In genomic region chr19:42465827-42466280, GRCh38 we compare ENCODE assay signal across 9 cellular contexts. TPM values are rescaled to one million over a fixed set of nuclear protein-coding genes. Genes with fewer than 3 reads are reported as not detected.
DNase-seq lines count a peak whose midpoint lies in the region; ATAC-seq and TF ChIP-seq lines count a peak whose summit lies in the region.
"Had no signal": no experiment of that assay in that cellular context is flagged by ENCODE, and none has a peak within 500 bp of the region (broad histone marks: within the 10 kb centered on the region; RNA-seq: fewer than 3 reads in every experiment).

No MANE protein-coding gene starts in this region.

- 72 to 75% methylated on average over 5 of the region's 5 CpGs for WGBS in heart right ventricle, 2 donors
- WGBS in transverse colon (ENCODE audit: low coverage in 1 of 2), 2 donors, result 70 to 81% methylated on average over 2 to 5 of the region's 5 CpGs

- intact Hi-C loops in heart right ventricle (cut with DNase I) (no loop called here), Right ventricle myocardium inferior (cut with DNase I) (loop anchor here (5.0 kb wide), 1 partner anchor 61 kb away; the partner anchor contains the start of gene CEACAM1), transverse colon (cut with DNase I; ENCODE audit: low total_unique reads) (no loop called here), posterior cingulate gyrus (cut with DNase I) (no loop called here)

- H3K36me3 ChIP-seq in heart right ventricle (no peaks in the 10 kb centered on the region), Peyer's patch (no peaks in the 10 kb centered on the region), transverse colon (no peaks in the 10 kb centered on the region)

- TF ChIP-seq CTCF in heart right ventricle (IDR thresholded peaks at IDR 0.05) (no peak), Peyer's patch (IDR thresholded peaks at IDR 0.05) (peak in 2 of 6 experiments; percentile 20 to 23), transverse colon (IDR thresholded peaks at IDR 0.05) (no peak), foreskin fibroblast (IDR thresholded peaks at IDR 0.05; ENCODE audit: low read depth, low read length) (no peak)

- peak in 1 of 8 donors; percentile 22 for ATAC-seq in heart right ventricle
- ATAC-seq in Right ventricle myocardium inferior, result no peak
- ATAC-seq in HG02759 (IDR thresholded peaks at IDR 0.05; ENCODE audit: unreplicated experiment), result peak; percentile 81
- ATAC-seq: left lobe of liver had no signal

- peaks cover 0 to 42% (median 24%) of the 10 kb centered on the region in 9 donors for H3K4me1 ChIP-seq in heart right ventricle
- peaks cover 0 to 12% (median 0%) of the 10 kb centered on the region in 4 donors for H3K4me1 ChIP-seq in Peyer's patch
- H3K4me1 ChIP-seq in transverse colon, result peaks cover 0 to 40% (median 11%) of the 10 kb centered on the region in 4 donors

- DNase-seq in heart right ventricle (no peak), Right ventricle myocardium inferior (ENCODE audit: missing footprints) (no peak), Peyer's patch (peak in 2 of 3 donors; percentile 62 to 72), transverse colon (no peak), foreskin fibroblast (no peak), NCI-H1930 (lab: John Stamatoyannopoulos, UW) (no peak), posterior cingulate gyrus (no peak)

- no peak for TF ChIP-seq EP300 in transverse colon (IDR thresholded peaks at IDR 0.05; ENCODE audit: low read depth)

- in situ Hi-C loops in transverse colon (cut with MboI; ENCODE audit: low pct_ligation_motif_present in 1 of 4, low pct_unique_long_range_greater_than_20kb in 1 of 4, low sequenced_read_pairs in 3 of 4), result no loop called here

- TF ChIP-seq POLR2A in Peyer's patch (IDR thresholded peaks at IDR 0.05) (no peak), transverse colon (IDR thresholded peaks at IDR 0.05) (no peak)

- H3K27ac ChIP-seq in heart right ventricle (peak overlapping the region in 8 of 10 donors; percentile 29 to 82 (median 64)), Peyer's patch (peak overlapping the region in 2 of 4 donors; percentile 13 to 33), transverse colon (peak overlapping the region in 3 of 4 donors; percentile 46 to 66 (median 65))

- H3K27me3 ChIP-seq in heart right ventricle (no peaks in the 10 kb centered on the region), Peyer's patch (no peaks in the 10 kb centered on the region), transverse colon (no peaks in the 10 kb centered on the region)

- H3K4me3 ChIP-seq in heart right ventricle, result no peak overlapping the region
- no peak overlapping the region for H3K4me3 ChIP-seq in Peyer's patch
- no peak overlapping the region for H3K4me3 ChIP-seq in transverse colon
- no peak overlapping the region for H3K4me3 ChIP-seq in foreskin fibroblast (ENCODE audit: low read depth in 1 of 2, low read length in 2 of 2)

- H3K9me3 ChIP-seq in heart right ventricle (no peaks in the 10 kb centered on the region), Peyer's patch (no peaks in the 10 kb centered on the region), transverse colon (no peaks in the 10 kb centered on the region)

RNA-seq across cellular contexts. Expression of gene CXCL17, which starts 23.1 kb away (rescaled TPM):
- total RNA-seq in heart right ventricle (not detected), Right ventricle myocardium inferior (not detected), Peyer's patch (not detected), transverse colon (not detected)
- polyA plus RNA-seq in heart right ventricle, result under 1 TPM in 1 of 2 donors, not detected in 1; 0.03 TPM
- total RNA-seq: left lobe of liver had no signal

RNA-seq across cellular contexts. Expression of gene LIPE, which starts 38.7 kb away (rescaled TPM):
- total RNA-seq in heart right ventricle (100 to 1,000 TPM in 1 of 10 donors, 10 to 100 TPM in 9; 39.4 to 109 (median 53.8) TPM), Right ventricle myocardium inferior (67.7 TPM), Peyer's patch (10 to 100 TPM; 28.9 to 46.6 (median 34.8) TPM), transverse colon (10 to 100 TPM in 3 of 4 donors, 1 to 10 TPM in 1; 7.1 to 60.2 (median 25.9) TPM)
- 10 to 100 TPM; 60.6 to 80.7 TPM for polyA plus RNA-seq in heart right ventricle

Comparison
In these comparisons a context has a peak if more than half of its experiments do, and no peak if none do; other contexts are left out.
1. DNase-seq: peak in Peyer's patch (2 of 3); none in heart right ventricle (0 of 2), Right ventricle myocardium inferior (single experiment), transverse colon (single experiment), foreskin fibroblast (0 of 2), NCI-H1930 (0 of 2) and posterior cingulate gyrus (0 of 10).